ENCODE assay signal across 28 cellular contexts in genomic region chr10:121941532-121941931, GRCh38. TPM values are rescaled to one million over a fixed set of nuclear protein-coding genes. Genes with fewer than 3 reads are reported as not detected.
"Had no signal": no experiment of that assay in that cellular context is flagged by ENCODE, and none has a peak within 500 bp of the region (broad histone marks: within the 10 kb centered on the region; RNA-seq: fewer than 3 reads in every experiment).

No MANE protein-coding gene starts in this region.

- ATAC-seq: effector memory CD8-positive, alpha-beta T cell; heart right ventricle; left cardiac atrium; left lung; mucosa of descending colon; natural killer cell treated with Interleukin-12 subunit alpha and Interleukin-12 subunit beta and Interleukin-15 and Interleukin-18, amount 100 ng/mL, for 72 hours; sciatic nerve; stimulated activated naive CD8-positive, alpha-beta T cell treated with anti-CD3 and anti-CD28 coated beads, Interleukin-15, amount 100 ng/mL, for 72 hours; upper lobe of right lung had no signal

- FAIRE-seq: endometrium, islet of Langerhans had no signal

- H3K9me3 ChIP-seq: esophagus squamous epithelium, heart right ventricle, left lung, mucosa of descending colon, suprapubic skin, transverse colon, upper lobe of right lung, uterus had no signal

- H2AFZ ChIP-seq: parathyroid adenoma had no signal

- H3K4me2 ChIP-seq: smooth muscle cell had no signal

- H3K4me3 ChIP-seq: esophagus squamous epithelium, heart right ventricle, left lung, mucosa of descending colon, smooth muscle cell, suprapubic skin, transverse colon, upper lobe of right lung, uterus had no signal

- H3K4me1 ChIP-seq: parathyroid adenoma, upper lobe of right lung, uterus had no signal

- H3K27me3 ChIP-seq: esophagus squamous epithelium, heart right ventricle, left lung, suprapubic skin, transverse colon, upper lobe of right lung, uterus had no signal

- H3K36me3 ChIP-seq: esophagus squamous epithelium, heart right ventricle, left lung, suprapubic skin, transverse colon, upper lobe of right lung, uterus had no signal

- DNase-seq: effector memory CD8-positive, alpha-beta T cell; erythroblast; esophagus squamous epithelium; foreskin melanocyte; glutamatergic neuron; heart right ventricle; hippocampal formation; left cardiac atrium; left lung; mesenchymal stem cell; mucosa of descending colon; naive B cell; stimulated activated CD4-positive, alpha-beta T cell treated with anti-CD3 and anti-CD28 coated beads, Interleukin-12 subunit alpha, Interleukin-12 subunit beta, amount 100 ng/mL, for 4 hours; stimulated activated CD4-positive, alpha-beta T cell treated with anti-CD3 and anti-CD28 coated beads, Interleukin-1b, Interleukin-23, amount 100 ng/mL, for 48 hours; stimulated activated CD4-positive, alpha-beta T cell treated with anti-CD3 and anti-CD28 coated beads, Interleukin-4, amount 100 ng/mL, for 1 hour; stimulated activated CD8-positive, alpha-beta memory T cell treated with anti-CD3 and anti-CD28 coated beads, Interleukin-4, amount 100 ng/mL, for 48 hours; stimulated activated naive CD4-positive, alpha-beta T cell; stimulated activated naive CD8-positive, alpha-beta T cell treated with anti-CD3 and anti-CD28 coated beads, Interleukin-15, amount 100 ng/mL, for 72 hours; transverse colon; upper lobe of right lung; uterus had no signal

- H3K9ac ChIP-seq: parathyroid adenoma had no signal

- H3K27ac ChIP-seq: esophagus squamous epithelium, left lung, parathyroid adenoma, suprapubic skin, transverse colon, upper lobe of right lung had no signal

RNA-seq across cellular contexts. Expression of gene TACC2, which starts 47.4 kb away (rescaled TPM):
- total RNA-seq: natural killer cell treated with Interleukin-12 subunit alpha and Interleukin-12 subunit beta and Interleukin-15 and Interleukin-18, amount 100 ng/mL, for 72 hours had no signal
